In genomic region chr14:75727124-75727523, GRCh38 we compare ENCODE assay signal across 28 cellular contexts.
"Had no signal": no experiment of that assay in that cellular context is flagged by ENCODE, and none has a peak within 500 bp of the region (broad histone marks: within the 10 kb centered on the region; RNA-seq: fewer than 3 reads in every experiment).

No MANE protein-coding gene starts in this region.

- H3K27me3 ChIP-seq: left lung, ovary, suprapubic skin, tibial artery, upper lobe of right lung had no signal

- H3K4me3 ChIP-seq: left lung, lung, mucosa of descending colon, ovary, skin epidermis, suprapubic skin, thoracic aorta, tibial artery, upper lobe of right lung had no signal

- H3K36me3 ChIP-seq: ovary, tibial artery, upper lobe of right lung had no signal

- FAIRE-seq: islet of Langerhans, kidney, urothelium cell line had no signal

- H3K4me1 ChIP-seq: upper lobe of right lung had no signal

- ATAC-seq: left lung; mucosa of descending colon; naive thymus-derived CD4-positive, alpha-beta T cell; natural killer cell treated with Interleukin-12 subunit alpha and Interleukin-12 subunit beta and Interleukin-15 and Interleukin-18, amount 100 ng/mL, for 72 hours; right cardiac atrium; sciatic nerve; stimulated activated naive B cell treated with anti-CD40 and anti-IgM and Interleukin-4, amounts not matched to agents 10 μg/mL and 1 μg/mL and 100 μg/mL, for 72 hours; stimulated activated naive CD8-positive, alpha-beta T cell treated with anti-CD3 and anti-CD28 coated beads, Interleukin-15, Interleukin-2, amounts not matched to agents 100 U/mL and 50 U/mL, for 24 hours; upper lobe of right lung had no signal

- H3K9me3 ChIP-seq: left lung, mucosa of descending colon, ovary, suprapubic skin, thoracic aorta, tibial artery, upper lobe of right lung had no signal

- H3K27ac ChIP-seq: left lung, ovary, suprapubic skin, thoracic aorta, tibial artery, upper lobe of right lung had no signal

- DNase-seq: hypothalamus; immature natural killer cell; kidney; left colon; left lung; midbrain; mucosa of descending colon; naive thymus-derived CD4-positive, alpha-beta T cell; ovary; retina; right cardiac atrium; stimulated activated CD4-positive, alpha-beta T cell treated with anti-CD3 and anti-CD28 coated beads, Interleukin-12 subunit alpha, Interleukin-12 subunit beta, amount 100 ng/mL, for 4 hours; stimulated activated CD4-positive, alpha-beta T cell treated with anti-CD3 and anti-CD28 coated beads, Interleukin-15, amount 100 ng/mL, for 24 hours; stimulated activated CD4-positive, alpha-beta T cell treated with anti-CD3 and anti-CD28 coated beads, Interleukin-2, amount 100 ng/mL, for 24 hours; stimulated activated CD4-positive, alpha-beta T cell treated with anti-CD3 and anti-CD28 coated beads, Interleukin-4, amount 100 ng/mL, for 1 hour; stimulated activated naive B cell treated with anti-CD40 and anti-IgM and Interleukin-4, amounts not matched to agents 10 μg/mL and 1 μg/mL and 100 μg/mL, for 72 hours; stimulated activated naive CD8-positive, alpha-beta T cell treated with anti-CD3 and anti-CD28 coated beads, Interleukin-15, Interleukin-2, amounts not matched to agents 100 U/mL and 50 U/mL, for 24 hours; tibial artery; trophoblast cell; upper lobe of right lung had no signal
